In genomic region chr4:173829565-173829964, GRCh38 we compare ENCODE assay signal across 25 cellular contexts.
"Had no signal": no experiment of that assay in that cellular context is flagged by ENCODE, and none has a peak within 500 bp of the region (broad histone marks: within the 10 kb centered on the region; RNA-seq: fewer than 3 reads in every experiment).

No MANE protein-coding gene starts in this region.

- H3K27me3 Mint-ChIP-seq: effector memory CD8-positive, alpha-beta T cell had no signal

- H3K27ac Mint-ChIP-seq: dendritic cell treated with granulocyte-macrophage colony-stimulating factor and Interleukin-4, amounts not matched to agents 40 ng/mL and 50 ng/mL, for 4 days; effector memory CD8-positive, alpha-beta T cell; endodermal cell had no signal

- H3K36me3 ChIP-seq: colonic mucosa, esophagus muscularis mucosa, esophagus squamous epithelium, gastrocnemius medialis, gastroesophageal sphincter, heart left ventricle, heart right ventricle had no signal

- H3K9me3 ChIP-seq: colonic mucosa, esophagus muscularis mucosa, esophagus squamous epithelium, gastrocnemius medialis, gastroesophageal sphincter, heart left ventricle had no signal

- DNase-seq: colonic mucosa; cortex of kidney; dermis blood vessel endothelial cell; dorsolateral prefrontal cortex; effector CD4-positive, alpha-beta T cell; effector CD8-positive, alpha-beta T cell; effector memory CD4-positive, alpha-beta T cell; effector memory CD8-positive, alpha-beta T cell; endodermal cell; erythroblast; esophagus squamous epithelium; foreskin fibroblast; foreskin keratinocyte; foreskin melanocyte; gastrocnemius medialis; glutamatergic neuron; head of caudate nucleus; heart left ventricle; heart right ventricle had no signal

- H3K27me3 ChIP-seq: colonic mucosa, esophagus muscularis mucosa, esophagus squamous epithelium, foreskin keratinocyte, gastrocnemius medialis, gastroesophageal sphincter, heart left ventricle, heart right ventricle had no signal

- H3K4me3 ChIP-seq: colonic mucosa, coronary artery, dorsolateral prefrontal cortex, esophagus muscularis mucosa, esophagus squamous epithelium, gastrocnemius medialis, gastroesophageal sphincter, heart left ventricle, heart right ventricle had no signal

- H3K27ac ChIP-seq: colonic mucosa, coronary artery, dorsolateral prefrontal cortex, epithelial cell of prostate, esophagus muscularis mucosa, esophagus squamous epithelium, foreskin keratinocyte, gastrocnemius medialis, gastroesophageal sphincter, heart left ventricle, heart right ventricle had no signal

- H3K4me1 Mint-ChIP-seq: endodermal cell had no signal

- H3K4me3 Mint-ChIP-seq: dendritic cell treated with granulocyte-macrophage colony-stimulating factor and Interleukin-4, amounts not matched to agents 40 ng/mL and 50 ng/mL, for 4 days; effector memory CD8-positive, alpha-beta T cell; endodermal cell had no signal

- ATAC-seq: effector memory CD8-positive, alpha-beta T cell; esophagus mucosa; foreskin keratinocyte; gastrocnemius medialis; gastroesophageal sphincter; heart left ventricle; heart right ventricle had no signal

- H3K4me1 ChIP-seq: colonic mucosa, esophagus muscularis mucosa, esophagus squamous epithelium, foreskin keratinocyte, gastrocnemius medialis, gastroesophageal sphincter had no signal

- H3K9me3 Mint-ChIP-seq: dendritic cell treated with granulocyte-macrophage colony-stimulating factor and Interleukin-4, amounts not matched to agents 40 ng/mL and 50 ng/mL, for 4 days had no signal
